In genomic region chr6:39540454-39540853, GRCh38 we compare ENCODE assay signal across 3 cellular contexts.
"Had no signal": no experiment of that assay in that cellular context is flagged by ENCODE, and none has a peak within 500 bp of the region (broad histone marks: within the 10 kb centered on the region; RNA-seq: fewer than 3 reads in every experiment).

No MANE protein-coding gene starts in this region.

- H3K4me3 ChIP-seq: GM12878 had no signal

- DNase-seq: GDM1, GF-D8 had no signal
